Comparison of ENCODE assay signal across 19 cellular contexts in genomic region chr9:68447611-68448010, GRCh38.
"Had no signal": no experiment of that assay in that cellular context is flagged by ENCODE, and none has a peak within 500 bp of the region (broad histone marks: within the 10 kb centered on the region; RNA-seq: fewer than 3 reads in every experiment).

No MANE protein-coding gene starts in this region.

- H3K4me1 ChIP-seq: pancreas, testis, upper lobe of right lung had no signal

- ATAC-seq: activated CD8-positive, alpha-beta T cell treated with anti-CD3 and anti-CD28 coated beads, Interleukin-2, amount 10 ng/mL, durations not matched to agents 7 days and 5 days; activated naive CD4-positive, alpha-beta T cell treated with anti-CD3 and anti-CD28 coated beads, Interleukin-2, amount 50 U/mL, for 72 hours; left lobe of liver; pancreas; stimulated activated memory B cell treated with anti-CD40 and anti-IgM and Interleukin-4, amounts not matched to agents 10 μg/mL and 1 μg/mL and 100 μg/mL, for 72 hours; upper lobe of right lung had no signal

- H3K9me3 ChIP-seq: pancreas, testis, upper lobe of right lung had no signal

- H3K4me1 Mint-ChIP-seq: immature natural killer cell had no signal

- H3K9me3 Mint-ChIP-seq: activated naive CD4-positive, alpha-beta T cell treated with anti-CD3 and anti-CD28 coated beads, Interleukin-2, amount 50 U/mL, for 72 hours; stimulated activated memory B cell treated with anti-CD40 and anti-IgM and Interleukin-4, amounts not matched to agents 10 μg/mL and 1 μg/mL and 100 μg/mL, for 72 hours had no signal

- H3K36me3 ChIP-seq: pancreas, upper lobe of right lung, WERI-Rb-1 had no signal

- H3K4me3 Mint-ChIP-seq: activated CD8-positive, alpha-beta T cell treated with anti-CD3 and anti-CD28 coated beads, Interleukin-2, amount 10 ng/mL, durations not matched to agents 7 days and 5 days; endodermal cell; immature natural killer cell; nephron progenitor cell; stimulated activated memory B cell treated with anti-CD40 and anti-IgM and Interleukin-4, amounts not matched to agents 10 μg/mL and 1 μg/mL and 100 μg/mL, for 72 hours had no signal

- H3K27me3 ChIP-seq: pancreas, testis, upper lobe of right lung had no signal

- H3K27ac ChIP-seq: pancreas, testis, upper lobe of right lung, WERI-Rb-1 had no signal

- H3K27ac Mint-ChIP-seq: activated CD8-positive, alpha-beta T cell treated with anti-CD3 and anti-CD28 coated beads, Interleukin-2, amount 10 ng/mL, durations not matched to agents 7 days and 5 days; activated naive CD4-positive, alpha-beta T cell treated with anti-CD3 and anti-CD28 coated beads, Interleukin-2, amount 50 U/mL, for 72 hours; endodermal cell; immature natural killer cell; stimulated activated memory B cell treated with anti-CD40 and anti-IgM and Interleukin-4, amounts not matched to agents 10 μg/mL and 1 μg/mL and 100 μg/mL, for 72 hours had no signal

- H3K36me3 Mint-ChIP-seq: activated naive CD4-positive, alpha-beta T cell treated with anti-CD3 and anti-CD28 coated beads, Interleukin-2, amount 50 U/mL, for 72 hours; immature natural killer cell; stimulated activated memory B cell treated with anti-CD40 and anti-IgM and Interleukin-4, amounts not matched to agents 10 μg/mL and 1 μg/mL and 100 μg/mL, for 72 hours had no signal

- H3K4me3 ChIP-seq: pancreas, smooth muscle cell, testis, upper lobe of right lung had no signal

- DNase-seq: activated CD4-positive, alpha-beta T cell treated with anti-CD3 and anti-CD28 coated beads, Interleukin-2, amount 50 U/mL, for 1 hour; activated CD4-positive, CD25-positive, alpha-beta regulatory T cell treated with anti-CD3 and anti-CD28 coated beads, Interleukin-2, amount 50 U/mL, for 72 hours; activated CD8-positive, alpha-beta T cell treated with anti-CD3 and anti-CD28 coated beads, Interleukin-2, amount 10 ng/mL, durations not matched to agents 7 days and 5 days; activated T-cell treated with anti-CD3 and anti-CD28 coated beads, Interleukin-2, amount 50 U/mL, for 1 hour; cerebellar nuclear complex; cortex of kidney; endodermal cell; immature natural killer cell; pancreas; stimulated activated CD4-positive, alpha-beta T cell treated with anti-CD3 and anti-CD28 coated beads, Interleukin-15, amount 100 ng/mL, for 24 hours; T-helper 1 cell; testis; upper lobe of right lung; WERI-Rb-1 had no signal
